In the genomic region with DNA sequence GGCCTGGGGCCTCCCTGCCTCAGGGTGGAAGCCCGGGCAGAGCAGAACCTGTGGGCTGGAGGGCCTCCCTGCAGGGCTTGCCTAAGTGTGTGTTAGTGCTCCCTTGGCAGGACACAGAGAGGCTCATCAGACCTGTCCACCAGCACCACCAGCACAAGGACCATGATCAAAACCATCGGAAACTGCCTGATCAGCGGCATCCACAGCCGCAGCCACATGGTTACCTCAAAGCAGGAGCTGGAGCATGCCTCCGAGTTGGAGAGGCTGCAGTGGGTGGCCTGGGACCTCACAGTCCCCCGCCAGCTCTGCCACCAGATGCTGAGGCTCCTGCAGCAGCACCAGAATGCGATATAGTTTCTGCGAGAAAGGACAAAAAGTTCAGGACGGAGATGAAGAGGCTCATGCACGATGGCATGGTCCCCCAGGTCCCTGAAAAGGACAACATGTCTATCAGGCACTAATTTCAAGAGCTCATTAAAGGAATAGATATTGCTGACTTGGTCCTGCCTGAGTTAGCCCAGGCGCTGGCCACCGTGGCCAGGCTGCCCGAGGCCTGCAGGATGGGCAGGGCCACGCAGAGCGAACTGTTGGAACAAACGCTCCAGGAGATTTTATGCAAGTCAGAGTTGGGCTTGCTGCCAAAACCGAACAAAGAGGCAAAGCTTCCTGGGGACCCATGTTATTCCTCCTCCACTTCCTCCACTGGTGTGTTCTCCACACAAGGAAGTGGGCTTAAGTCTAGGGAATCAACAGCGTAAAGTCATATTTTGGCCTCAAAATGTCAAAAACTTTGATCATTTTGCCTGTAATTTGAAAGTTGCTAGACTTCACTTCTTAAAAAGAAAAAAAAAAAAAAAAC, we compare ENCODE assay signal across 1 cellular context.
TF ChIP-seq lines count a peak whose summit lies in the region.

No MANE protein-coding gene starts in this region.

TF ChIP-seq in HEK293, 187 proteins besides CTCF, POLR2A, EP300 and RAD21 (continued from another document):
- TF ChIP-seq, protein P1, sequence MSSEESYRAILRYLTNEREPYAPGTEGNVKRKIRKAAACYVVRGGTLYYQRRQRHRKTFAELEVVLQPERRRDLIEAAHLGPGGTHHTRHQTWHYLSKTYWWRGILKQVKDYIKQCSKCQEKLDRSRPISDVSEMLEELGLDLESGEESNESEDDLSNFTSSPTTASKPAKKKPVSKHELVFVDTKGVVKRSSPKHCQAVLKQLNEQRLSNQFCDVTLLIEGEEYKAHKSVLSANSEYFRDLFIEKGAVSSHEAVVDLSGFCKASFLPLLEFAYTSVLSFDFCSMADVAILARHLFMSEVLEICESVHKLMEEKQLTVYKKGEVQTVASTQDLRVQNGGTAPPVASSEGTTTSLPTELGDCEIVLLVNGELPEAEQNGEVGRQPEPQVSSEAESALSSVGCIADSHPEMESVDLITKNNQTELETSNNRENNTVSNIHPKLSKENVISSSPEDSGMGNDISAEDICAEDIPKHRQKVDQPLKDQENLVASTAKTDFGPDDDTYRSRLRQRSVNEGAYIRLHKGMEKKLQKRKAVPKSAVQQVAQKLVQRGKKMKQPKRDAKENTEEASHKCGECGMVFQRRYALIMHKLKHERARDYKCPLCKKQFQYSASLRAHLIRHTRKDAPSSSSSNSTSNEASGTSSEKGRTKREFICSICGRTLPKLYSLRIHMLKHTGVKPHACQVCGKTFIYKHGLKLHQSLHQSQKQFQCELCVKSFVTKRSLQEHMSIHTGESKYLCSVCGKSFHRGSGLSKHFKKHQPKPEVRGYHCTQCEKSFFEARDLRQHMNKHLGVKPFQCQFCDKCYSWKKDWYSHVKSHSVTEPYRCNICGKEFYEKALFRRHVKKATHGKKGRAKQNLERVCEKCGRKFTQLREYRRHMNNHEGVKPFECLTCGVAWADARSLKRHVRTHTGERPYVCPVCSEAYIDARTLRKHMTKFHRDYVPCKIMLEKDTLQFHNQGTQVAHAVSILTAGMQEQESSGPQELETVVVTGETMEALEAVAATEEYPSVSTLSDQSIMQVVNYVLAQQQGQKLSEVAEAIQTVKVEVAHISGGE (tag by site-specific recombination; conservative IDR thresholded peaks at IDR 0.05; ENCODE audit: low read depth), result 0 out of 2 replicates have a peak, but pooled peaks have one; percentile 33
- TF ChIP-seq, protein P2, sequence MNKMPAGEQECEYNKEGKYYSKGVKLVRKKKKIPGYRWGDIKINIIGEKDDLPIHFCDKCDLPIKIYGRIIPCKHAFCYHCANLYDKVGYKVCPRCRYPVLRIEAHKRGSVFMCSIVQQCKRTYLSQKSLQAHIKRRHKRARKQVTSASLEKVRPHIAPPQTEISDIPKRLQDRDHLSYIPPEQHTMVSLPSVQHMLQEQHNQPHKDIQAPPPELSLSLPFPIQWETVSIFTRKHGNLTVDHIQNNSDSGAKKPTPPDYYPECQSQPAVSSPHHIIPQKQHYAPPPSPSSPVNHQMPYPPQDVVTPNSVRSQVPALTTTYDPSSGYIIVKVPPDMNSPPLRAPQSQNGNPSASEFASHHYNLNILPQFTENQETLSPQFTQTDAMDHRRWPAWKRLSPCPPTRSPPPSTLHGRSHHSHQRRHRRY (tag by site-specific recombination; IDR thresholded peaks at IDR 0.05), result no peak
- no peak for TF ChIP-seq ZNF585B (tag by site-specific recombination; IDR thresholded peaks at IDR 0.05)
- TF ChIP-seq ZNF146 (tag by site-specific recombination; IDR thresholded peaks at IDR 0.05), result no peak
- TF ChIP-seq ZBTB8A (tag by site-specific recombination; IDR thresholded peaks at IDR 0.05), result peak; percentile 32; the same call in 1 of the 2 replicates
- TF ChIP-seq ZNF473 (tag by site-specific recombination; IDR thresholded peaks at IDR 0.05), result no peak
